ENCODE assay signal across 9 cellular contexts in the genomic region with DNA sequence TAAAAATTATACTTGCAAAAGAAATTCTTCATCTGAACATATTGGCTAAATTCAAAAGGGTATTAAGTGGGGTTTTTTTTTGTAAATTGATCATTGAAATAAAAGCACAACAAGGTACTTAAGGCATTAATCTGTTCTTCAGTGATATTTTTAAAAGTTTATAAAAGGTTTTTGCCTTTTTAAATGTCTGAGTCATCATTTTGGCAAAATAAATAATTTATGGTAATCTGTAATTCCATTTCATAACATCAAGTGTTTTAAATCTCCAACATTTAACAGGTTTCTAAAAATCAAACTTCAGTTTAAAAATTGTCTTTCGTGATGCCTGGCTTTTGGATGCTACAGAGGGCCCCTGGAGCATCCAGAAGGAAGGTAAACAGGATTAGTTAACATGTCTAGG. TPM values are rescaled to one million over a fixed set of nuclear protein-coding genes. Genes with fewer than 3 reads are reported as not detected.
"Had no signal": no experiment of that assay in that cellular context is flagged by ENCODE, and none has a peak within 500 bp of the region (broad histone marks: within the 10 kb centered on the region; RNA-seq: fewer than 3 reads in every experiment).

No MANE protein-coding gene starts in this region.

- H3K4me2 ChIP-seq: GM23338, KMS-11 had no signal

- H3K9ac ChIP-seq: KMS-11 had no signal

- ATAC-seq: GM23338 had no signal

- H3K4me3 ChIP-seq: GM23338 had no signal

- FAIRE-seq: H54, HTR-8/SVneo had no signal

- H3K27ac ChIP-seq: KMS-11 had no signal

- H2AFZ ChIP-seq: GM23338 had no signal

- DNase-seq: H9, HCEC 1CT, KBM-7 had no signal

RNA-seq across cellular contexts. Expression of gene NLRP2B, which starts 27.4 kb away (rescaled TPM):
- total RNA-seq: GM23338, H1, H9, HT-29 had no signal
- polyA plus RNA-seq: GM23338, H1 had no signal
